In genomic region chr7:92924800-92925199, GRCh38 we compare ENCODE assay signal across 1 cellular context.
TF ChIP-seq lines count a peak whose summit lies in the region.

No MANE protein-coding gene starts in this region.

TF ChIP-seq in K562, 482 proteins besides CTCF, POLR2A, EP300 and RAD21 (continued from another document):
- no peak for TF ChIP-seq NBN (IDR thresholded peaks at IDR 0.05; ENCODE audit: low read depth)
- TF ChIP-seq MITF (IDR thresholded peaks at IDR 0.05): no peak
- TF ChIP-seq ZNF274 (IDR thresholded peaks at IDR 0.05; ENCODE audit: borderline replicate concordance, low read depth, low read length): no peak
- no peak for TF ChIP-seq BRD4 (IDR thresholded peaks at IDR 0.05)
- no peak for TF ChIP-seq MCM5 (IDR thresholded peaks at IDR 0.05; ENCODE audit: low read depth)
- no peak for TF ChIP-seq ZNF57 (CRISPR knock-in tag; IDR thresholded peaks at IDR 0.05)
- no peak for TF ChIP-seq TGIF2 (CRISPR knock-in tag; IDR thresholded peaks at IDR 0.05)
- TF ChIP-seq EHMT2 (IDR thresholded peaks at IDR 0.05): no peak
- no peak for TF ChIP-seq ZNF175 (CRISPR knock-in tag; IDR thresholded peaks at IDR 0.05; ENCODE audit: low read depth)
- 0 out of 3 replicates have a peak, but pooled peaks of 1 of the 2 experiments have one; percentile 9 for TF ChIP-seq CBX3 (IDR thresholded peaks at IDR 0.05; ENCODE audit: borderline replicate concordance in 1 of 2, low read length in 2 of 2)
- TF ChIP-seq TEAD1 (CRISPR knock-in tag; IDR thresholded peaks at IDR 0.05): no peak
- TF ChIP-seq SLC30A9 (CRISPR knock-in tag; IDR thresholded peaks at IDR 0.05): no peak
- TF ChIP-seq HSF4 (CRISPR knock-in tag; IDR thresholded peaks at IDR 0.05; ENCODE audit: borderline replicate concordance): no peak
- TF ChIP-seq GATA2 (CRISPR knock-in tag; IDR thresholded peaks at IDR 0.05): no peak
- TF ChIP-seq HBP1 (CRISPR knock-in tag; IDR thresholded peaks at IDR 0.05): no peak
- TF ChIP-seq SAP30 (IDR thresholded peaks at IDR 0.05; ENCODE audit: borderline replicate concordance, insufficient read depth, low read depth, low read length, poor library complexity, severe bottlenecking): no peak
- no peak for TF ChIP-seq XRCC3 (IDR thresholded peaks at IDR 0.05)
- TF ChIP-seq CBFA2T2 (conservative IDR thresholded peaks at IDR 0.05): no peak
- TF ChIP-seq ZNF639 (CRISPR knock-in tag; conservative IDR thresholded peaks at IDR 0.05 in 1 of 2, IDR thresholded peaks at IDR 0.05 in 1 of 2): no peak
- TF ChIP-seq PTRF (tag; IDR thresholded peaks at IDR 0.05): no peak
- peak in 1 of 2 experiments; percentile 50 for TF ChIP-seq E2F6 (IDR thresholded peaks at IDR 0.05; ENCODE audit: borderline replicate concordance in 1 of 2, extremely low read depth in 1 of 2, insufficient read depth in 1 of 2, insufficient read length in 1 of 2, low read depth in 1 of 2, low read length in 1 of 2, poor library complexity in 1 of 2, severe bottlenecking in 1 of 2)
- TF ChIP-seq KLF10 (CRISPR knock-in tag; IDR thresholded peaks at IDR 0.05): no peak
- TF ChIP-seq BACH1 (tag; IDR thresholded peaks at IDR 0.05): no peak
- TF ChIP-seq ZKSCAN1 (IDR thresholded peaks at IDR 0.05; ENCODE audit: low read depth, low read length): no peak
- TF ChIP-seq KLF6 (CRISPR knock-in tag; IDR thresholded peaks at IDR 0.05; ENCODE audit: borderline replicate concordance): no peak
- TF ChIP-seq ZBED1 (IDR thresholded peaks at IDR 0.05): no peak
- no peak for TF ChIP-seq FOXA1 (IDR thresholded peaks at IDR 0.05; ENCODE audit: borderline replicate concordance)
- TF ChIP-seq EGR1 (conservative IDR thresholded peaks at IDR 0.05): peak; percentile 64
- TF ChIP-seq ZNF184 (CRISPR knock-in tag; IDR thresholded peaks at IDR 0.05): no peak
- no peak for TF ChIP-seq TFAP4 (CRISPR knock-in tag; IDR thresholded peaks at IDR 0.05; ENCODE audit: borderline replicate concordance)
- peak; percentile 25 to 42; a peak in 2 of 4 replicates for TF ChIP-seq TRIM24 (IDR thresholded peaks at IDR 0.05)
